Comparison of ENCODE assay signal across 8 cellular contexts in the genomic region with DNA sequence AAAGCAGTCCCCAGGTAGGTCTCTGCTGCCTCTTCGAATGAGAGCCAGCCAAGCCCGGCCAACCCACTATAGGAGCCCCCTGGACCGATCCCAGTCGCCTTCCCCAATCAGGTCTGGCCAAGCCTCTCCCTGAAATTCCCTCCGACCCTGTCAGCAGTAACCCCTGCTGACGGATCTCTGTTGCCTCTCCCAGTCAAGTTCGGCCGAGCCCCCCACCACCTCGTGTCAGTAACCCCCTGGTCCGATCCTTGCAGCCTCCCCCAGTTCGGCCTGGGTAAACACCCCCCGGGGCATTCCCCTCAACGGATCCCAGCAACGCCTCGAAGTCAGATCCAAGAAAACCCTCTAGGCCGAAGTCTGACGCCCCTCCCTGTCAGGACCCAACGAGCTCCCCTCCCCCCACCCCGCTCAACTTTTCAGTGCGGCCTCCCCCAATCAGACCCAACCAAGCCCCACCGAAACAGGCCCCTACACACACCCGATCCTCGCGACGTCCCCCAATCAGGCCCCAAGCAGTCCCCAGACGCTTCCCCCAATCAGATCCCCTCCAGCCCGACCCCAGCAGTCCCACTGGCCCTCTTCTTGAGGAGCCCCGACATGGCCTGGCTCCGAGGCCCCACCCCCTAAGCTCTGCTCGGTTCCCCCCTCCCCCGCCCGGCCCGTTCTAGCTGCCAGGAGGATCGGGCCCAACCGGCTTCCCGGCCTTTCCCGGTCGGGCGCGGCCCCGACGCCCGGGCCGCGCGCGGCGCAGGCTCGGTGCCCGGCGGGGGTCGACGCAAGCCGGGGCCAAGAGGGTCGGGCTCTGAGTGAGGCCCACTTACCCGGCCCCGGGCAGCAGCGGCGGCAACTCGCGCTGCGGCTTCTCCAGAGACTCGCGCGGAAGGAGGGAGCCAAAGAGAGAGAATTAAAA. TPM values are rescaled to one million over a fixed set of nuclear protein-coding genes. Genes with fewer than 3 reads are reported as not detected.
DNase-seq lines count a peak whose midpoint lies in the region; ATAC-seq and TF ChIP-seq lines count a peak whose summit lies in the region.

No MANE protein-coding gene starts in this region.

- no peak for TF ChIP-seq POLR2A in esophagus squamous epithelium (IDR thresholded peaks at IDR 0.05)
- no peak for TF ChIP-seq POLR2A in thyroid gland (IDR thresholded peaks at IDR 0.05)

- intact Hi-C loops in esophagus squamous epithelium (cut with DNase I) (no loop called here), thyroid gland (cut with DNase I) (no loop called here)

- 0% methylated on average over 7 to 15 of the region's 65 CpGs for WGBS in esophagus squamous epithelium, 2 donors
- 0 to 1% methylated on average over 17 to 25 of the region's 65 CpGs for WGBS in thyroid gland, 2 donors

- H3K36me3 Mint-ChIP-seq in activated T-cell treated with anti-CD3 and anti-CD28 coated beads, Interleukin-2, amount 50 U/mL, for 72 hours (ENCODE audit: insufficient read depth in 2 of 2): peaks cover 8 to 18% of the 10 kb centered on the region in 2 donors
- no peaks in the 10 kb centered on the region for H3K36me3 Mint-ChIP-seq in naive B cell

- ATAC-seq in HG02885 (IDR thresholded peaks at IDR 0.05; ENCODE audit: poor library complexity, unreplicated experiment): peak; percentile 26
- ATAC-seq in activated T-cell treated with anti-CD3 and anti-CD28 coated beads, Interleukin-2, amount 50 U/mL, for 72 hours (replicated peaks in 1 of 2): peak; percentile 62 to 67
- ATAC-seq in naive B cell (ENCODE audit: low read depth in 2 of 2): peak; percentile 50 to 58

- peak; percentile 45 for DNase-seq in NCI-H748 (lab: John Stamatoyannopoulos, UW; ENCODE audit: unreplicated experiment)
- no peak for DNase-seq in NCI-H748 treated with DMSO at 0.1 percent for 48 hours (lab: John Stamatoyannopoulos, UW)
- DNase-seq in NCI-H510A treated with DMSO at 0.1 percent for 48 hours (lab: John Stamatoyannopoulos, UW): peak; percentile 34
- peak; percentile 65 to 76 for DNase-seq in activated T-cell treated with anti-CD3 and anti-CD28 coated beads, Interleukin-2, amount 50 U/mL, for 72 hours
- no peak for DNase-seq in esophagus squamous epithelium (lab: John Stamatoyannopoulos, UW)
- peak; percentile 42 for DNase-seq in naive B cell
- DNase-seq in thyroid gland: peak; percentile 68 to 69

- H3K4me1 ChIP-seq in esophagus squamous epithelium (peaks cover 15 to 66% (median 22%) of the 10 kb centered on the region in 3 donors), thyroid gland (peaks cover 22 to 25% of the 10 kb centered on the region in 2 donors)

- H3K4me3 Mint-ChIP-seq in activated T-cell treated with anti-CD3 and anti-CD28 coated beads, Interleukin-2, amount 50 U/mL, for 72 hours: peak overlapping the region; percentile 96 to 99
- peak overlapping the region; percentile 85 to 98 (median 96) for H3K4me3 Mint-ChIP-seq in naive B cell

- peaks cover 0 to 27% (median 9%) of the 10 kb centered on the region in 3 donors for H3K36me3 ChIP-seq in esophagus squamous epithelium
- peaks cover 7 to 9% of the 10 kb centered on the region in 2 donors for H3K36me3 ChIP-seq in thyroid gland

- TF ChIP-seq CTCF in esophagus squamous epithelium (IDR thresholded peaks at IDR 0.05) (no peak), thyroid gland (IDR thresholded peaks at IDR 0.05) (no peak)

- H3K9me3 ChIP-seq in esophagus squamous epithelium: no peaks in the 10 kb centered on the region
- H3K9me3 ChIP-seq in thyroid gland: no peaks in the 10 kb centered on the region

- H3K27me3 Mint-ChIP-seq in activated T-cell treated with anti-CD3 and anti-CD28 coated beads, Interleukin-2, amount 50 U/mL, for 72 hours (ENCODE audit: low read depth): no peaks in the 10 kb centered on the region
- no peaks in the 10 kb centered on the region for H3K27me3 Mint-ChIP-seq in naive B cell

- H3K4me1 Mint-ChIP-seq in activated T-cell treated with anti-CD3 and anti-CD28 coated beads, Interleukin-2, amount 50 U/mL, for 72 hours (ENCODE audit: low read depth): peaks cover 50% of the 10 kb centered on the region
- peaks cover 37 to 54% (median 44%) of the 10 kb centered on the region in 3 donors for H3K4me1 Mint-ChIP-seq in naive B cell

- H3K27ac ChIP-seq in esophagus squamous epithelium: peak overlapping the region; percentile 93 to 98 (median 97)
- H3K27ac ChIP-seq in thyroid gland: peak overlapping the region; percentile 92 to 96 (median 93)

- no peaks in the 10 kb centered on the region for H3K9me3 Mint-ChIP-seq in activated T-cell treated with anti-CD3 and anti-CD28 coated beads, Interleukin-2, amount 50 U/mL, for 72 hours
- H3K9me3 Mint-ChIP-seq in naive B cell: no peaks in the 10 kb centered on the region

- peak overlapping the region; percentile 97 for H3K27ac Mint-ChIP-seq in activated T-cell treated with anti-CD3 and anti-CD28 coated beads, Interleukin-2, amount 50 U/mL, for 72 hours
- H3K27ac Mint-ChIP-seq in naive B cell: peak overlapping the region; percentile 63 to 96 (median 91)

- H3K27me3 ChIP-seq in esophagus squamous epithelium: no peaks in the 10 kb centered on the region
- no peaks in the 10 kb centered on the region for H3K27me3 ChIP-seq in thyroid gland

- H3K4me3 ChIP-seq in esophagus squamous epithelium (peak overlapping the region; percentile 81 to 91 (median 86)), thyroid gland (replicated peaks in 1 of 3) (peak overlapping the region; percentile 61 to 90 (median 63))

RNA-seq across cellular contexts. Expression of a gene that starts 1.8 kb away (rescaled TPM):
- total RNA-seq in activated T-cell treated with anti-CD3 and anti-CD28 coated beads, Interleukin-2, amount 50 U/mL, for 72 hours: 10 to 100 TPM; 62.6 to 73.2 TPM
- total RNA-seq in esophagus squamous epithelium (10 to 100 TPM; 25.5 to 57.8 (median 43.5) TPM), thyroid gland (10 to 100 TPM; 50.8 to 59.8 (median 54.8) TPM)
- 1 to 10 TPM in 5 of 6 donors, not detected in 1; 1.7 to 3.5 (median 2.7) TPM for polyA plus RNA-seq in naive B cell (ENCODE audit: low read depth in 6 of 6)

RNA-seq across cellular contexts. Expression of a gene that starts 12.6 kb away (rescaled TPM):
- 100 to 1,000 TPM; 131 to 134 TPM for total RNA-seq in activated T-cell treated with anti-CD3 and anti-CD28 coated beads, Interleukin-2, amount 50 U/mL, for 72 hours
- 100 to 1,000 TPM; 258 to 302 (median 280) TPM for total RNA-seq in esophagus squamous epithelium
- 100 to 1,000 TPM; 207 to 269 (median 230) TPM for polyA plus RNA-seq in naive B cell (ENCODE audit: low read depth in 6 of 6)
- 100 to 1,000 TPM; 261 to 416 (median 329) TPM for total RNA-seq in thyroid gland

RNA-seq across cellular contexts. Expression of a gene that starts 15.4 kb away (rescaled TPM):
- 10 to 100 TPM; 42.6 to 43.7 TPM for total RNA-seq in activated T-cell treated with anti-CD3 and anti-CD28 coated beads, Interleukin-2, amount 50 U/mL, for 72 hours
- total RNA-seq in esophagus squamous epithelium (10 to 100 TPM; 36.8 to 69.9 (median 51.2) TPM), thyroid gland (10 to 100 TPM; 70.7 to 88.8 (median 83.3) TPM)
- polyA plus RNA-seq in naive B cell (ENCODE audit: low read depth in 6 of 6): 100 to 1,000 TPM in 1 of 6 donors, 10 to 100 TPM in 5; 46.3 to 105 (median 53.5) TPM

RNA-seq across cellular contexts. Expression of a gene that starts 25.5 kb away (rescaled TPM):
- 1 to 10 TPM; 3.5 to 6.9 TPM for total RNA-seq in activated T-cell treated with anti-CD3 and anti-CD28 coated beads, Interleukin-2, amount 50 U/mL, for 72 hours
- total RNA-seq in esophagus squamous epithelium: 10 to 100 TPM in 3 of 4 donors, 1 to 10 TPM in 1; 9.6 to 13.4 (median 11.9) TPM
- 1 to 10 TPM; 2.0 to 5.8 (median 4.9) TPM for polyA plus RNA-seq in naive B cell (ENCODE audit: low read depth in 6 of 6)
- 10 to 100 TPM in 2 of 4 donors, 1 to 10 TPM in 2; 5.9 to 13.7 (median 11.3) TPM for total RNA-seq in thyroid gland

RNA-seq across cellular contexts. Expression of a gene that starts 29.7 kb away (rescaled TPM):
- total RNA-seq in activated T-cell treated with anti-CD3 and anti-CD28 coated beads, Interleukin-2, amount 50 U/mL, for 72 hours: not detected
- 1 to 10 TPM in 1 of 4 donors, under 1 TPM in 1, not detected in 2; 0.27 to 1.3 TPM for total RNA-seq in esophagus squamous epithelium
- polyA plus RNA-seq in naive B cell (ENCODE audit: low read depth in 6 of 6): under 1 TPM in 1 of 6 donors, not detected in 5; 0.23 TPM
- total RNA-seq in thyroid gland: not detected

Comparison
In these comparisons a context has a peak if more than half of its experiments do, and no peak if none do; other contexts are left out.
1. DNase-seq: peak in NCI-H748 (single experiment), NCI-H510A treated with DMSO at 0.1 percent for 48 hours (single experiment), activated T-cell treated with anti-CD3 and anti-CD28 coated beads, Interleukin-2, amount 50 U/mL, for 72 hours (2 of 2), naive B cell (single experiment) and thyroid gland (2 of 2); none in NCI-H748 treated with DMSO at 0.1 percent for 48 hours (single experiment) and esophagus squamous epithelium (single experiment).
2. Peak in every context shown above with its lines, with median percentiles within 50 percentile points of each other: ATAC-seq.